9 cellular contexts compared by ENCODE assay signal in genomic region chr7:20030915-20031362, GRCh38.
DNase-seq lines count a peak whose midpoint lies in the region; ATAC-seq and TF ChIP-seq lines count a peak whose summit lies in the region.
"Had no signal": no experiment of that assay in that cellular context is flagged by ENCODE, and none has a peak within 500 bp of the region (broad histone marks: within the 10 kb centered on the region; RNA-seq: fewer than 3 reads in every experiment).

No MANE protein-coding gene starts in this region.

- ATAC-seq in GM18498 (IDR thresholded peaks at IDR 0.05; ENCODE audit: unreplicated experiment), result peak; percentile 34
- ATAC-seq in GM21737 (IDR thresholded peaks at IDR 0.05; ENCODE audit: unreplicated experiment), result peak; percentile 48
- peak; percentile 25 for ATAC-seq in HG03521 (IDR thresholded peaks at IDR 0.05; ENCODE audit: unreplicated experiment)

- H3K4me3 ChIP-seq in fibroblast of pulmonary artery (replicated peaks; ENCODE audit: low read depth, low read length) (no peak overlapping the region), coronary artery (no peak overlapping the region)

- TF ChIP-seq CTCF in fibroblast of pulmonary artery (IDR thresholded peaks at IDR 0.05; ENCODE audit: low read length, missing control alignments) (no peak), coronary artery (IDR thresholded peaks at IDR 0.05) (no peak)

- H3K27ac ChIP-seq in coronary artery, result no peak overlapping the region

- peak; percentile 15 for DNase-seq in fibroblast of pulmonary artery (ENCODE audit: low read depth)
- DNase-seq in NCI-H2196 treated with DMSO at 0.1 percent for 48 hours (lab: John Stamatoyannopoulos, UW; ENCODE audit: unreplicated experiment), result no peak
- DNase-seq in coronary artery (ENCODE audit: low spot score), result no peak
- no peak for DNase-seq in NCI-H1417 (lab: John Stamatoyannopoulos, UW)
- DNase-seq in activated CD4-positive, CD25-positive, alpha-beta regulatory T cell (lab: John Stamatoyannopoulos, UW), result no peak
- DNase-seq: NCI-H1105 had no signal
